Comparison of ENCODE assay signal across 24 cellular contexts in genomic region chr13:105008606-105009005, GRCh38.
DNase-seq lines count a peak whose midpoint lies in the region; ATAC-seq and TF ChIP-seq lines count a peak whose summit lies in the region.
"Had no signal": no experiment of that assay in that cellular context is flagged by ENCODE, and none has a peak within 500 bp of the region (broad histone marks: within the 10 kb centered on the region; RNA-seq: fewer than 3 reads in every experiment).

No MANE protein-coding gene starts in this region.

- H3K9me3 ChIP-seq in adipocyte (ENCODE audit: control insufficient read depth, low read length), result no peaks in the 10 kb centered on the region
- H3K9me3 ChIP-seq in left ventricle myocardium inferior (replicated peaks), result no peaks in the 10 kb centered on the region
- H3K9me3 ChIP-seq in CD8-positive, alpha-beta T cell (ENCODE audit: low read length), result no peaks in the 10 kb centered on the region
- H3K9me3 ChIP-seq: SJCRH30 had no signal

- intact Hi-C loops in left ventricle myocardium inferior (cut with micrococcal nuclease), result no loop called here
- intact Hi-C loops in CD8-positive, alpha-beta T cell (cut with DNase I, micrococcal nuclease), result no loop called here

- POLR2A ChIA-PET in CD8-positive, alpha-beta T cell (lab: Charles Lee), result no interaction called here

- H3K36me3 ChIP-seq in adipocyte (ENCODE audit: control insufficient read depth, insufficient read depth, low read length, severe bottlenecking) (no peaks in the 10 kb centered on the region), brain microvascular endothelial cell (replicated peaks) (no peaks in the 10 kb centered on the region), left ventricle myocardium inferior (no peaks in the 10 kb centered on the region)
- no peaks in the 10 kb centered on the region for H3K36me3 ChIP-seq in CD8-positive, alpha-beta T cell (ENCODE audit: insufficient read depth, low read length)
- H3K36me3 ChIP-seq: SJCRH30 had no signal

- no peak for DNase-seq in HFFc6
- peak; percentile 8 for DNase-seq in adipocyte (ENCODE audit: low read depth)
- DNase-seq in brain microvascular endothelial cell, result peak; percentile 72
- peak; percentile 23 for DNase-seq in non-pigmented ciliary epithelial cell (ENCODE audit: low read depth)
- no peak for DNase-seq in left ventricle myocardium inferior
- no peak for DNase-seq in NAMALWA (ENCODE audit: low spot score)
- no peak for DNase-seq in CD8-positive, alpha-beta T cell
- DNase-seq in dermis blood vessel endothelial cell, result no peak
- DNase-seq: CD8-positive, alpha-beta memory T cell; DMS79 treated with DMSO at 0.1 percent for 48 hours; H9; NCI-H2029 treated with DMSO at 0.1 percent for 48 hours; NCI-H446 treated with DMSO at 0.1 percent for 48 hours; NCI-H526 treated with DMSO at 0.1 percent for 48 hours; PC-9; SJCRH30 had no signal

- in situ Hi-C loops in brain microvascular endothelial cell (cut with HindIII; ENCODE audit: low pct_ligation_motif_present, low sequenced_read_pairs), result no loop called here

- H3K27me3 ChIP-seq in adipocyte (replicated peaks; ENCODE audit: control insufficient read depth, insufficient read depth, low read length), result no peaks in the 10 kb centered on the region
- no peaks in the 10 kb centered on the region for H3K27me3 ChIP-seq in brain microvascular endothelial cell (replicated peaks)
- H3K27me3 ChIP-seq in left ventricle myocardium inferior (ENCODE audit: low read depth), result no peaks in the 10 kb centered on the region
- no peaks in the 10 kb centered on the region for H3K27me3 ChIP-seq in CD8-positive, alpha-beta T cell (ENCODE audit: insufficient read depth, low read length)
- H3K27me3 ChIP-seq: SJCRH30 had no signal

- H3K27me3 Mint-ChIP-seq in HFFc6 (ENCODE audit: insufficient read depth), result no peaks in the 10 kb centered on the region
- no peaks in the 10 kb centered on the region for H3K27me3 Mint-ChIP-seq in CD8-positive, alpha-beta T cell (ENCODE audit: low read depth)
- H3K27me3 Mint-ChIP-seq: B cell; CD8-positive, alpha-beta memory T cell; IgD-negative memory B cell had no signal

- no peak for ATAC-seq in CD8-positive, alpha-beta T cell
- ATAC-seq: GM23338, Right ventricle myocardium inferior, SK-N-SH treated with all-trans-retinoic acid at 6 μM for 48 hours had no signal

- H3K36me3 Mint-ChIP-seq in HFFc6 (ENCODE audit: low read depth), result no peaks in the 10 kb centered on the region
- no peaks in the 10 kb centered on the region for H3K36me3 Mint-ChIP-seq in CD8-positive, alpha-beta T cell
- H3K36me3 Mint-ChIP-seq: CD8-positive, alpha-beta memory T cell; IgD-negative memory B cell had no signal

- H3K9me3 Mint-ChIP-seq in HFFc6, result peaks cover 8% of the 10 kb centered on the region; the same call in 1 of the 2 replicates
- H3K9me3 Mint-ChIP-seq in CD8-positive, alpha-beta T cell, result no peaks in the 10 kb centered on the region
- H3K9me3 Mint-ChIP-seq: GM23338, H9 had no signal

- H3K4me1 Mint-ChIP-seq in HFFc6 (ENCODE audit: low read depth), result peaks cover 29% of the 10 kb centered on the region; the same call in 1 of the 2 replicates
- H3K4me1 Mint-ChIP-seq in CD8-positive, alpha-beta T cell (ENCODE audit: low read depth), result no peaks in the 10 kb centered on the region
- H3K4me1 Mint-ChIP-seq: B cell; CD8-positive, alpha-beta memory T cell; GM23338; H9; IgD-negative memory B cell had no signal

- peak overlapping the region; percentile 32; the same call in 1 of the 2 replicates for H3K27ac Mint-ChIP-seq in HFFc6
- H3K27ac Mint-ChIP-seq in CD8-positive, alpha-beta T cell, result no peak overlapping the region
- H3K27ac Mint-ChIP-seq: B cell; CD8-positive, alpha-beta memory T cell; GM23338; H9; IgD-negative memory B cell had no signal

- no peak overlapping the region for H3K4me3 ChIP-seq in adipocyte (ENCODE audit: low read length)
- H3K4me3 ChIP-seq in brain microvascular endothelial cell (ENCODE audit: low read depth, low read length), result no peak overlapping the region
- H3K4me3 ChIP-seq in left ventricle myocardium inferior, result no peak overlapping the region
- no peak overlapping the region for H3K4me3 ChIP-seq in CD8-positive, alpha-beta T cell (ENCODE audit: low read depth, low read length)
- H3K4me3 ChIP-seq: GM23338, PC-9, SJCRH30 had no signal

- TF ChIP-seq CTCF in HFFc6 (IDR thresholded peaks at IDR 0.05) (no peak), brain microvascular endothelial cell (IDR thresholded peaks at IDR 0.05; ENCODE audit: low read depth, low read length, missing control alignments) (no peak), left ventricle myocardium inferior (IDR thresholded peaks at IDR 0.05; ENCODE audit: borderline replicate concordance) (no peak)
- TF ChIP-seq CTCF in CD8-positive, alpha-beta T cell (IDR thresholded peaks at IDR 0.05), result no peak

- H3K4me1 ChIP-seq in adipocyte (ENCODE audit: control insufficient read depth, insufficient read depth, low read length) (no peaks in the 10 kb centered on the region), left ventricle myocardium inferior (no peaks in the 10 kb centered on the region)
- no peaks in the 10 kb centered on the region for H3K4me1 ChIP-seq in CD8-positive, alpha-beta T cell (ENCODE audit: insufficient read depth, low read length)
- H3K4me1 ChIP-seq: SJCRH30 had no signal

- H3K27ac ChIP-seq in brain microvascular endothelial cell, result peak overlapping the region; percentile 50
- no peak overlapping the region for H3K27ac ChIP-seq in left ventricle myocardium inferior (replicated peaks)
- no peak overlapping the region for H3K27ac ChIP-seq in CD8-positive, alpha-beta T cell (ENCODE audit: low read depth, low read length)
- H3K27ac ChIP-seq: C4-2B, HL-60, KMS-11, PC-9, SJCRH30 had no signal

- H3K4me3 Mint-ChIP-seq in HFFc6, result peak overlapping the region; percentile 44; the same call in 1 of the 2 replicates
- no peak overlapping the region for H3K4me3 Mint-ChIP-seq in CD8-positive, alpha-beta T cell
- H3K4me3 Mint-ChIP-seq: B cell; CD8-positive, alpha-beta memory T cell; GM23338; H9; IgD-negative memory B cell had no signal

- no peak overlapping the region for H3K9ac ChIP-seq in adipocyte (ENCODE audit: low read length)
- H3K9ac ChIP-seq: KMS-11 had no signal

- CTCF ChIA-PET in CD8-positive, alpha-beta T cell (lab: Charles Lee), result no interaction called here

Comparison
In these comparisons a context has a peak if more than half of its experiments do, and no peak if none do; other contexts are left out.
1. DNase-seq: peak in adipocyte (single experiment), brain microvascular endothelial cell (single experiment) and non-pigmented ciliary epithelial cell (single experiment); none in HFFc6 (single experiment), left ventricle myocardium inferior (single experiment), NAMALWA (single experiment), CD8-positive, alpha-beta T cell (0 of 7) and dermis blood vessel endothelial cell (single experiment).